ENCODE assay signal across 8 cellular contexts in the genomic region with DNA sequence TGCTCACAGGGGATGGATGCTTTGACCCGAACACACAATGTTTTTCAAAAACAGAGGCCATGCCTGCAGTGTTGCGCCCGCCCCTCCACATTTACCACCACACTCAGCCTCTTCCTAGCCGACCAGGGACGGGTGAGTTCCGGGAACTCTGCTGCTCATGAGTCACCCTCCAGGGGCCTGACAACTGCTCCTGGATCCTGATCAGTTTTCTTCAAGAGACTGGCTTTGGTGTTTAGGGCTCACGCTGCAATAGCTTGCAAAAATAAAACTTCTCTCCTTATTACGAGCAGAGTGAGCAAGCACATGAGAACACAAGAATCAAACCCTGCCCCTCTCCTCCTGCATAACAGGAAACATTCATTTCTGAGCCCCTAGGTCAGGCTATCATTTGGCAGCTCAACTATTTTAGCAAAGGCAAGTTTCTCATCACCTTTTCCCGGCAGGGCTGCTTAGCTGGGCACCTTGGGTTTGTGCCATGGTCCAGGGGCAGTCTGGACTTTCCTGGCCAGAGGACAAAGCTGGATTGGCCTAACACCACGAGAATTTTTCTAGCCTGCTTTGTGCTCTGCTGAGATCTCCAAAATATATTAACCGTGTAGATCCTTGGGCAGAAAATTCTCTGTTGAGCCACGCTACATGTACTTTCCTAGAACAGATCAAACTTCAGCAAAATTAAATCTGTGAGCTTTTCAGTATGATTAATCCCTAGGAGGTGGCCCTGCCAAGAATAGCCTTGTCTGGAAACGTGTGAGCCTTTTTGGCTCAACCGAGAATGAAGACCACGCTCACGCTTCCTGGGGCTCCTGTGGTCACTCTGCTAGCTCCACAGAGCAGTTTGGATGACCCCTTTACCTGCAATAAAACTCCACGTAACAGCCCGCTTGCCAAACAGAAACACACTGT. TPM values are rescaled to one million over a fixed set of nuclear protein-coding genes. Genes with fewer than 3 reads are reported as not detected.
DNase-seq lines count a peak whose midpoint lies in the region; ATAC-seq and TF ChIP-seq lines count a peak whose summit lies in the region.

No MANE protein-coding gene starts in this region.

- peak; percentile 93 for ATAC-seq in omental fat pad (ENCODE audit: low FRiP score)
- ATAC-seq in GM18505 (IDR thresholded peaks at IDR 0.05; ENCODE audit: unreplicated experiment) = no peak

- in situ Hi-C loops in SK-MEL-5 (cut with HindIII; ENCODE audit: low pct_unique_long_range_greater_than_20kb, low sequenced_read_pairs) = no loop called here

- no peak for TF ChIP-seq POLR2A in GM18505 (IDR thresholded peaks at IDR 0.05; ENCODE audit: borderline replicate concordance, extremely low read depth, insufficient read depth, insufficient read length)

- peak; percentile 84 for DNase-seq in EL
- peak; percentile 39 for DNase-seq in SK-MEL-5 (ENCODE audit: low read depth, low spot score)
- peak; percentile 87 for DNase-seq in fibroblast of gingiva (ENCODE audit: low read depth)
- DNase-seq in omental fat pad (ENCODE audit: low spot score) = peak; percentile 44
- DNase-seq in retina = no peak
- DNase-seq in NCI-H2081 (lab: John Stamatoyannopoulos, UW) = no peak
- DNase-seq in NAMALWA (ENCODE audit: low spot score) = no peak

- TF ChIP-seq CTCF in omental fat pad (IDR thresholded peaks at IDR 0.05) = no peak

RNA-seq across cellular contexts. Expression of gene SPATA12, which starts 52.7 kb away (rescaled TPM):
- 0.42 and 0.69 TPM in 2 replicates for total RNA-seq in SK-MEL-5 (2014; rRNA removed; shearing (Covaris generic))
- 0.93 and 1.5 TPM in 2 replicates for polyA plus RNA-seq in SK-MEL-5 (2015; cell fraction: cytosol; rRNA removed)
- polyA plus RNA-seq in SK-MEL-5 (2015; cell fraction: nucleus; rRNA removed) = 0.42 and 1.5 TPM in 2 replicates
- total RNA-seq in omental fat pad = not detected

Comparison
In these comparisons a context has a peak if more than half of its experiments do, and no peak if none do; other contexts are left out.
1. DNase-seq: peak in EL (single experiment), SK-MEL-5 (single experiment), fibroblast of gingiva (single experiment) and omental fat pad (single experiment); none in retina (single experiment), NCI-H2081 (0 of 2) and NAMALWA (single experiment).